ENCODE assay signal across 22 cellular contexts in genomic region chr2:43754180-43754579, GRCh38. TPM values are rescaled to one million over a fixed set of nuclear protein-coding genes. Genes with fewer than 3 reads are reported as not detected.
DNase-seq lines count a peak whose midpoint lies in the region; FAIRE-seq lines count a peak whose summit lies in the region.
"Had no signal": no experiment of that assay in that cellular context is flagged by ENCODE, and none has a peak within 500 bp of the region (broad histone marks: within the 10 kb centered on the region; RNA-seq: fewer than 3 reads in every experiment).

No MANE protein-coding gene starts in this region.

- FAIRE-seq in RCC 7860 (lab: Jason Lieb, UNC): peak; percentile 10
- FAIRE-seq: astrocyte, endothelial cell of umbilical vein had no signal

- DNase-seq in Ammon's horn (ENCODE audit: low spot score) (peak; percentile 6), Daoy (ENCODE audit: low read depth) (peak; percentile 13), RCC 7860 (ENCODE audit: low spot score) (peak; percentile 50), myocyte (ENCODE audit: low read depth) (peak; percentile 80), NCI-H2029 (lab: John Stamatoyannopoulos, UW) (no peak)
- DNase-seq in activated CD4-positive, alpha-beta T cell treated with anti-CD3 and anti-CD28 coated beads, Interleukin-2, amount 50 U/mL, for 4 hours: no peak
- DNase-seq in stimulated activated CD4-positive, alpha-beta T cell treated with anti-CD3 and anti-CD28 coated beads, Interleukin-1b, Interleukin-23, amount 100 ng/mL, for 48 hours: no peak
- DNase-seq: activated CD4-positive, alpha-beta T cell treated with anti-CD3 and anti-CD28 coated beads, Interleukin-2, amount 10 ng/mL, durations not matched to agents 24 days and 14 days; activated CD8-positive, alpha-beta memory T cell treated with anti-CD3 and anti-CD28 coated beads, Interleukin-2, amount 10 ng/mL, durations not matched to agents 7 days and 5 days; AML-193; DND-41; immature natural killer cell; Karpas-422; mucosa of descending colon; NCI-H1048; NCI-H2107; stimulated activated CD4-positive, alpha-beta T cell treated with anti-CD3 and anti-CD28 coated beads, Interleukin-2, amount 100 ng/mL, for 48 hours; stimulated activated naive CD4-positive, alpha-beta T cell; T-helper 17 cell; testis had no signal

RNA-seq across cellular contexts. Expression of gene DYNC2LI1, which starts 19.7 kb away (rescaled TPM):
- 24.7 and 31.7 TPM in 2 replicates for total RNA-seq in Daoy (2014; rRNA removed; shearing (Covaris generic))
- 24.7 and 29.0 TPM in 2 replicates for total RNA-seq in myocyte
- 12.1 TPM for polyA plus RNA-seq in myocyte (2012)

Comparison
In these comparisons a context has a peak if more than half of its experiments do, and no peak if none do; other contexts are left out.
1. DNase-seq: peak in Ammon's horn (single experiment), Daoy (single experiment), RCC 7860 (single experiment) and myocyte (single experiment); none in activated CD4-positive, alpha-beta T cell treated with anti-CD3 and anti-CD28 coated beads, Interleukin-2, amount 50 U/mL, for 4 hours (0 of 2), stimulated activated CD4-positive, alpha-beta T cell treated with anti-CD3 and anti-CD28 coated beads, Interleukin-1b, Interleukin-23, amount 100 ng/mL, for 48 hours (single experiment) and NCI-H2029 (single experiment).